In genomic region chr14:105325716-105326567, GRCh38 we compare ENCODE assay signal across 33 cellular contexts. TPM values are rescaled to one million over a fixed set of nuclear protein-coding genes. Genes with fewer than 3 reads are reported as not detected.
A peak's percentile ranks its signal among the peaks of the same experiment; 100 is the strongest.
DNase-seq lines count a peak whose midpoint lies in the region; ATAC-seq and TF ChIP-seq lines count a peak whose summit lies in the region.
"Had no signal": no experiment of that assay in that cellular context is flagged by ENCODE, and none has a peak within 500 bp of the region (broad histone marks: within the 10 kb centered on the region; RNA-seq: fewer than 3 reads in every experiment).

No MANE protein-coding gene starts in this region.

- H3K9me3 Mint-ChIP-seq in glutamatergic neuron (ENCODE audit: unreplicated experiment) = peaks cover 19% of the 10 kb centered on the region
- H3K9me3 Mint-ChIP-seq: activated B cell treated with CpG ODN at 0.5 μM for 24 hours; activated CD4-positive, alpha-beta T cell treated with anti-CD3 and anti-CD28 coated beads, Interleukin-2, amount 10 ng/mL, durations not matched to agents 7 days and 5 days; activated naive CD8-positive, alpha-beta T cell treated with anti-CD3 and anti-CD28 coated beads, Interleukin-2, amount 50 U/mL, for 24 hours; activated T-cell treated with anti-CD3 and anti-CD28 coated beads, Interleukin-2, amount 50 U/mL, for 4 hours; CD8-positive, alpha-beta T cell; central memory CD8-positive, alpha-beta T cell; immature natural killer cell had no signal

- TF ChIP-seq CTCF in cardiac muscle cell (IDR thresholded peaks at IDR 0.05; ENCODE audit: low read depth, low read length) (no peak), glutamatergic neuron (IDR thresholded peaks at IDR 0.05; ENCODE audit: partially characterized antibody, unreplicated experiment) (no peak)

- peak overlapping the region; percentile 64 for H3K4me3 Mint-ChIP-seq in glutamatergic neuron (ENCODE audit: unreplicated experiment)
- H3K4me3 Mint-ChIP-seq: activated B cell treated with CpG ODN at 0.5 μM for 24 hours; activated CD4-positive, alpha-beta T cell treated with anti-CD3 and anti-CD28 coated beads, Interleukin-2, amount 10 ng/mL, durations not matched to agents 7 days and 5 days; activated naive CD8-positive, alpha-beta T cell treated with anti-CD3 and anti-CD28 coated beads, Interleukin-2, amount 50 U/mL, for 24 hours; activated T-cell treated with anti-CD3 and anti-CD28 coated beads, Interleukin-2, amount 50 U/mL, for 4 hours; CD8-positive, alpha-beta T cell; central memory CD8-positive, alpha-beta T cell; immature natural killer cell had no signal

- H3K36me3 Mint-ChIP-seq in glutamatergic neuron (ENCODE audit: unreplicated experiment) = no peaks in the 10 kb centered on the region

- peaks cover 50% of the 10 kb centered on the region for H3K4me1 Mint-ChIP-seq in glutamatergic neuron (ENCODE audit: low read depth, unreplicated experiment)

- H3K4me3 ChIP-seq in cardiac muscle cell = no peak overlapping the region
- H3K4me3 ChIP-seq in skeletal muscle tissue (ENCODE audit: low read length in 3 of 3) = peak overlapping the region; percentile 40 to 68 (median 52)
- H3K4me3 ChIP-seq: esophagus squamous epithelium, GM23248, Peyer's patch, right lobe of liver, tibial nerve had no signal

- peaks cover 21% of the 10 kb centered on the region for H3K27me3 Mint-ChIP-seq in glutamatergic neuron (ENCODE audit: unreplicated experiment)
- H3K27me3 Mint-ChIP-seq: activated B cell treated with CpG ODN at 0.5 μM for 24 hours; activated CD4-positive, alpha-beta T cell treated with anti-CD3 and anti-CD28 coated beads, Interleukin-2, amount 10 ng/mL, durations not matched to agents 7 days and 5 days; activated naive CD8-positive, alpha-beta T cell treated with anti-CD3 and anti-CD28 coated beads, Interleukin-2, amount 50 U/mL, for 24 hours; central memory CD8-positive, alpha-beta T cell had no signal

- DNase-seq in cardiac muscle cell (ENCODE audit: low read depth in 1 of 2, low spot score in 1 of 2) (no peak), left cardiac atrium (no peak), NOMO-1 treated with DMSO at 0.1 percent for 48 hours (lab: John Stamatoyannopoulos, UW; ENCODE audit: unreplicated experiment) (peak; percentile 25), glutamatergic neuron (peak; percentile 26), pons (ENCODE audit: low spot score) (no peak), H4 (ENCODE audit: low spot score) (no peak)
- DNase-seq: activated B cell treated with CpG ODN at 0.5 μM for 24 hours; activated CD4-positive, alpha-beta T cell treated with anti-CD3 and anti-CD28 coated beads, Interleukin-2, amount 10 ng/mL, durations not matched to agents 7 days and 5 days; activated naive CD4-positive, alpha-beta T cell; activated naive CD8-positive, alpha-beta T cell treated with anti-CD3 and anti-CD28 coated beads, Interleukin-2, amount 50 U/mL, for 24 hours; activated T-cell treated with anti-CD3 and anti-CD28 coated beads, Interleukin-2, amount 50 U/mL, for 4 hours; CD8-positive, alpha-beta T cell; dermis blood vessel endothelial cell; esophagus squamous epithelium; foreskin keratinocyte; GM23248; hippocampal formation; immature natural killer cell; mesendoderm; MM.1S; NCI-H146; NCI-H226; NCI-H69; Peyer's patch; stimulated activated CD4-positive, alpha-beta T cell treated with anti-CD3 and anti-CD28 coated beads, Interleukin-2, amount 100 ng/mL, for 48 hours; T1000 had no signal

- intact Hi-C loops in left cardiac atrium (cut with DNase I) = loop anchor here in 1 of 2 donors (2.0 kb wide), 1 partner anchor 31 kb away; no protein-coding TSS in a partner anchor

- H3K9me3 ChIP-seq in cardiac muscle cell (ENCODE audit: low read depth) (no peaks in the 10 kb centered on the region), skeletal muscle tissue (ENCODE audit: control insufficient read depth in 3 of 3, low read length in 3 of 3) (no peaks in the 10 kb centered on the region)
- H3K9me3 ChIP-seq: esophagus squamous epithelium, Peyer's patch, right lobe of liver, tibial nerve had no signal

- peak overlapping the region; percentile 70 for H3K27ac Mint-ChIP-seq in glutamatergic neuron (ENCODE audit: unreplicated experiment)
- H3K27ac Mint-ChIP-seq: activated B cell treated with CpG ODN at 0.5 μM for 24 hours; activated CD4-positive, alpha-beta T cell treated with anti-CD3 and anti-CD28 coated beads, Interleukin-2, amount 10 ng/mL, durations not matched to agents 7 days and 5 days; activated naive CD8-positive, alpha-beta T cell treated with anti-CD3 and anti-CD28 coated beads, Interleukin-2, amount 50 U/mL, for 24 hours; CD8-positive, alpha-beta T cell; immature natural killer cell had no signal

- H3K27ac ChIP-seq in cardiac muscle cell (peak overlapping the region; percentile 74), skeletal muscle tissue (ENCODE audit: low read depth, low read length) (peak overlapping the region; percentile 87)
- H3K27ac ChIP-seq: esophagus squamous epithelium, foreskin keratinocyte, GM23248, KMS-11, Peyer's patch, right lobe of liver had no signal

- H3K9ac ChIP-seq in skeletal muscle tissue (ENCODE audit: low read depth in 1 of 3, low read length in 3 of 3) = peak overlapping the region; percentile 71 to 89 (median 76)
- H3K9ac ChIP-seq: GM23248, KMS-11 had no signal

- H3K27me3 ChIP-seq in cardiac muscle cell = no peaks in the 10 kb centered on the region
- H3K27me3 ChIP-seq in skeletal muscle tissue (ENCODE audit: control insufficient read depth in 3 of 3, insufficient read depth in 3 of 3, low read length in 3 of 3) = no peaks in the 10 kb centered on the region
- H3K27me3 ChIP-seq: esophagus squamous epithelium, foreskin keratinocyte, Peyer's patch, right lobe of liver, tibial nerve had no signal

- H3K36me3 ChIP-seq in cardiac muscle cell = no peaks in the 10 kb centered on the region
- peaks cover 0 to 2% (median 0%) of the 10 kb centered on the region in 3 donors for H3K36me3 ChIP-seq in skeletal muscle tissue (ENCODE audit: control insufficient read depth in 3 of 3, insufficient read depth in 3 of 3, low read length in 3 of 3)
- H3K36me3 ChIP-seq: Peyer's patch, right lobe of liver, tibial nerve had no signal

- H3K4me1 ChIP-seq in cardiac muscle cell (ENCODE audit: low read depth) (peaks cover 55% of the 10 kb centered on the region), skeletal muscle tissue (ENCODE audit: control insufficient read depth in 3 of 3, insufficient read depth in 3 of 3, low read length in 3 of 3) (peaks cover 78 to 84% (median 82%) of the 10 kb centered on the region in 3 donors)
- H3K4me1 ChIP-seq: foreskin keratinocyte had no signal

- ATAC-seq in left cardiac atrium = no peak
- ATAC-seq in HG03460 (IDR thresholded peaks at IDR 0.05; ENCODE audit: unreplicated experiment) = no peak
- ATAC-seq: activated naive CD8-positive, alpha-beta T cell treated with anti-CD3 and anti-CD28 coated beads, Interleukin-2, amount 50 U/mL, for 24 hours; activated T-cell treated with anti-CD3 and anti-CD28 coated beads, Interleukin-2, amount 50 U/mL, for 4 hours; CD8-positive, alpha-beta T cell; foreskin keratinocyte; left lobe of liver; right lobe of liver had no signal

RNA-seq across cellular contexts. Expression of gene PACS2, which starts 11.4 kb away (rescaled TPM):
- total RNA-seq in cardiac muscle cell (96.3 and 144 TPM in 2 replicates), left cardiac atrium (10 to 100 TPM; 53.4 to 55.8 TPM), glutamatergic neuron (ENCODE audit: unreplicated experiment) (263 TPM), skeletal muscle tissue (60.0 TPM)
- polyA plus RNA-seq in cardiac muscle cell = 66.1 and 79.1 TPM in 2 replicates
- total RNA-seq in H4 (2014; rRNA removed; shearing (Covaris generic)) = 12.6 and 14.4 TPM in 2 replicates

RNA-seq across cellular contexts. Expression of gene BRF1, which starts 25.1 kb away (rescaled TPM):
- total RNA-seq in cardiac muscle cell (43.9 and 82.2 TPM in 2 replicates), left cardiac atrium (10 to 100 TPM; 18.8 to 20.0 TPM), glutamatergic neuron (ENCODE audit: unreplicated experiment) (54.6 TPM), skeletal muscle tissue (38.1 TPM)
- polyA plus RNA-seq in cardiac muscle cell = 22.2 and 26.6 TPM in 2 replicates
- 12.6 and 13.6 TPM in 2 replicates for total RNA-seq in H4 (2014; rRNA removed; shearing (Covaris generic))

Comparison
In these comparisons a context has a peak if more than half of its experiments do, and no peak if none do; other contexts are left out.
1. DNase-seq: peak in NOMO-1 treated with DMSO at 0.1 percent for 48 hours (single experiment) and glutamatergic neuron (single experiment); none in cardiac muscle cell (0 of 2), left cardiac atrium (single experiment), pons (single experiment) and H4 (single experiment).